In the genomic region with DNA sequence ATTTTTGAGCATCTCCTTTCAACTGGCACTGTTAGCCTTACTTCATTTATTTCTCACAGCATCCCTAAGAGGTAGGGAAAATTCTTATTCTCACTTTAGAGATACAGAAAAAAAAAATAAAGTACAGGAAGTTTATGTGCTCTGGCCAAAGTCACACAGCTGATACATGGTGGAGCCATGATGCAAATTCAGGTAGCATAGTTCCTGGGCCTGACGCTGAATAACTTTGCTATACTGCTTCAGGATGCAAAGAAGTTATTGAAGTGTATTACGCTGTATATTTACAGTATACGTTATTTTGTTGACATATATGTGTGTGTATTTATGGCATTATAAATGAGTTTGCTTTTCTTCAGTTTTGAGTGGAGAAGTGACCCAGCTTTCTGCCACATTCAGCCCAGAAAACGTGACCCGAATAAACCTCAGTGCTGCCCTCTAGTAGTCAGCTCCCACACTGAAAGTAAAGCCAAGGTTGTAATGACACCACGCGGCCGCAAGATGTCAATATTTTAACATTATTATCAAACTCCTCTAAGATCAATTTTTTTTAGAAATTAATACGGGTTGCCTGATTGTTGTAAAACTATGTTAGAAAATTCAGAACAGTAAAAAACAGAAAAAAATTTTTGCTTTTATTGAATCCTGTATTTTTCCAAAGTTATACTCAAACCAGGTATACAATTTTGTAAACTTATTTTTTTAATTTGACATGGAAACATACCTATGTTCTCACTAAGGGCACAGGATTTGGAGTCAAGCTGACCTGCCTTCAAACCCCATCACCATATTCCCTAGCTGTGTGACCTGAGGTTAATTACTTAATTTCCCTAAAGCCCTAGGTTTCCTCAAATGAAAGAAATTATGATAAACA, we compare ENCODE assay signal across 1 cellular context.
TF ChIP-seq lines count a peak whose summit lies in the region.

No MANE protein-coding gene starts in this region.

TF ChIP-seq in H1, 55 proteins besides CTCF, POLR2A, EP300 and RAD21:
- no peak for TF ChIP-seq ZNF274 (IDR thresholded peaks at IDR 0.05; ENCODE audit: borderline replicate concordance, extremely low read depth, low read length)
- no peak for TF ChIP-seq FOSL1 (IDR thresholded peaks at IDR 0.05; ENCODE audit: insufficient read depth, low read depth, low read length)
- no peak for TF ChIP-seq SIX5 (IDR thresholded peaks at IDR 0.05; ENCODE audit: low read depth, low read length)
- no peak for TF ChIP-seq BCL11A (IDR thresholded peaks at IDR 0.05; ENCODE audit: low read depth in 2 of 2, low read length in 2 of 2)
- TF ChIP-seq BACH1 (IDR thresholded peaks at IDR 0.05; ENCODE audit: low read length): no peak
- TF ChIP-seq, protein P1, sequence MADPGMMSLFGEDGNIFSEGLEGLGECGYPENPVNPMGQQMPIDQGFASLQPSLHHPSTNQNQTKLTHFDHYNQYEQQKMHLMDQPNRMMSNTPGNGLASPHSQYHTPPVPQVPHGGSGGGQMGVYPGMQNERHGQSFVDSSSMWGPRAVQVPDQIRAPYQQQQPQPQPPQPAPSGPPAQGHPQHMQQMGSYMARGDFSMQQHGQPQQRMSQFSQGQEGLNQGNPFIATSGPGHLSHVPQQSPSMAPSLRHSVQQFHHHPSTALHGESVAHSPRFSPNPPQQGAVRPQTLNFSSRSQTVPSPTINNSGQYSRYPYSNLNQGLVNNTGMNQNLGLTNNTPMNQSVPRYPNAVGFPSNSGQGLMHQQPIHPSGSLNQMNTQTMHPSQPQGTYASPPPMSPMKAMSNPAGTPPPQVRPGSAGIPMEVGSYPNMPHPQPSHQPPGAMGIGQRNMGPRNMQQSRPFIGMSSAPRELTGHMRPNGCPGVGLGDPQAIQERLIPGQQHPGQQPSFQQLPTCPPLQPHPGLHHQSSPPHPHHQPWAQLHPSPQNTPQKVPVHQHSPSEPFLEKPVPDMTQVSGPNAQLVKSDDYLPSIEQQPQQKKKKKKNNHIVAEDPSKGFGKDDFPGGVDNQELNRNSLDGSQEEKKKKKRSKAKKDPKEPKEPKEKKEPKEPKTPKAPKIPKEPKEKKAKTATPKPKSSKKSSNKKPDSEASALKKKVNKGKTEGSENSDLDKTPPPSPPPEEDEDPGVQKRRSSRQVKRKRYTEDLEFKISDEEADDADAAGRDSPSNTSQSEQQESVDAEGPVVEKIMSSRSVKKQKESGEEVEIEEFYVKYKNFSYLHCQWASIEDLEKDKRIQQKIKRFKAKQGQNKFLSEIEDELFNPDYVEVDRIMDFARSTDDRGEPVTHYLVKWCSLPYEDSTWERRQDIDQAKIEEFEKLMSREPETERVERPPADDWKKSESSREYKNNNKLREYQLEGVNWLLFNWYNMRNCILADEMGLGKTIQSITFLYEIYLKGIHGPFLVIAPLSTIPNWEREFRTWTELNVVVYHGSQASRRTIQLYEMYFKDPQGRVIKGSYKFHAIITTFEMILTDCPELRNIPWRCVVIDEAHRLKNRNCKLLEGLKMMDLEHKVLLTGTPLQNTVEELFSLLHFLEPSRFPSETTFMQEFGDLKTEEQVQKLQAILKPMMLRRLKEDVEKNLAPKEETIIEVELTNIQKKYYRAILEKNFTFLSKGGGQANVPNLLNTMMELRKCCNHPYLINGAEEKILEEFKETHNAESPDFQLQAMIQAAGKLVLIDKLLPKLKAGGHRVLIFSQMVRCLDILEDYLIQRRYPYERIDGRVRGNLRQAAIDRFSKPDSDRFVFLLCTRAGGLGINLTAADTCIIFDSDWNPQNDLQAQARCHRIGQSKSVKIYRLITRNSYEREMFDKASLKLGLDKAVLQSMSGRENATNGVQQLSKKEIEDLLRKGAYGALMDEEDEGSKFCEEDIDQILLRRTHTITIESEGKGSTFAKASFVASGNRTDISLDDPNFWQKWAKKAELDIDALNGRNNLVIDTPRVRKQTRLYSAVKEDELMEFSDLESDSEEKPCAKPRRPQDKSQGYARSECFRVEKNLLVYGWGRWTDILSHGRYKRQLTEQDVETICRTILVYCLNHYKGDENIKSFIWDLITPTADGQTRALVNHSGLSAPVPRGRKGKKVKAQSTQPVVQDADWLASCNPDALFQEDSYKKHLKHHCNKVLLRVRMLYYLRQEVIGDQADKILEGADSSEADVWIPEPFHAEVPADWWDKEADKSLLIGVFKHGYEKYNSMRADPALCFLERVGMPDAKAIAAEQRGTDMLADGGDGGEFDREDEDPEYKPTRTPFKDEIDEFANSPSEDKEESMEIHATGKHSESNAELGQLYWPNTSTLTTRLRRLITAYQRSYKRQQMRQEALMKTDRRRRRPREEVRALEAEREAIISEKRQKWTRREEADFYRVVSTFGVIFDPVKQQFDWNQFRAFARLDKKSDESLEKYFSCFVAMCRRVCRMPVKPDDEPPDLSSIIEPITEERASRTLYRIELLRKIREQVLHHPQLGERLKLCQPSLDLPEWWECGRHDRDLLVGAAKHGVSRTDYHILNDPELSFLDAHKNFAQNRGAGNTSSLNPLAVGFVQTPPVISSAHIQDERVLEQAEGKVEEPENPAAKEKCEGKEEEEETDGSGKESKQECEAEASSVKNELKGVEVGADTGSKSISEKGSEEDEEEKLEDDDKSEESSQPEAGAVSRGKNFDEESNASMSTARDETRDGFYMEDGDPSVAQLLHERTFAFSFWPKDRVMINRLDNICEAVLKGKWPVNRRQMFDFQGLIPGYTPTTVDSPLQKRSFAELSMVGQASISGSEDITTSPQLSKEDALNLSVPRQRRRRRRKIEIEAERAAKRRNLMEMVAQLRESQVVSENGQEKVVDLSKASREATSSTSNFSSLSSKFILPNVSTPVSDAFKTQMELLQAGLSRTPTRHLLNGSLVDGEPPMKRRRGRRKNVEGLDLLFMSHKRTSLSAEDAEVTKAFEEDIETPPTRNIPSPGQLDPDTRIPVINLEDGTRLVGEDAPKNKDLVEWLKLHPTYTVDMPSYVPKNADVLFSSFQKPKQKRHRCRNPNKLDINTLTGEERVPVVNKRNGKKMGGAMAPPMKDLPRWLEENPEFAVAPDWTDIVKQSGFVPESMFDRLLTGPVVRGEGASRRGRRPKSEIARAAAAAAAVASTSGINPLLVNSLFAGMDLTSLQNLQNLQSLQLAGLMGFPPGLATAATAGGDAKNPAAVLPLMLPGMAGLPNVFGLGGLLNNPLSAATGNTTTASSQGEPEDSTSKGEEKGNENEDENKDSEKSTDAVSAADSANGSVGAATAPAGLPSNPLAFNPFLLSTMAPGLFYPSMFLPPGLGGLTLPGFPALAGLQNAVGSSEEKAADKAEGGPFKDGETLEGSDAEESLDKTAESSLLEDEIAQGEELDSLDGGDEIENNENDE (IDR thresholded peaks at IDR 0.05; ENCODE audit: insufficient replicate concordance, low read length): no peak
- TF ChIP-seq, protein P2, sequence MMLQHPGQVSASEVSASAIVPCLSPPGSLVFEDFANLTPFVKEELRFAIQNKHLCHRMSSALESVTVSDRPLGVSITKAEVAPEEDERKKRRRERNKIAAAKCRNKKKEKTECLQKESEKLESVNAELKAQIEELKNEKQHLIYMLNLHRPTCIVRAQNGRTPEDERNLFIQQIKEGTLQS (IDR thresholded peaks at IDR 0.05; ENCODE audit: insufficient read depth, low read depth, low read length): 0 out of 2 replicates have a peak, but pooled peaks have one; percentile 30
